In the genomic region with DNA sequence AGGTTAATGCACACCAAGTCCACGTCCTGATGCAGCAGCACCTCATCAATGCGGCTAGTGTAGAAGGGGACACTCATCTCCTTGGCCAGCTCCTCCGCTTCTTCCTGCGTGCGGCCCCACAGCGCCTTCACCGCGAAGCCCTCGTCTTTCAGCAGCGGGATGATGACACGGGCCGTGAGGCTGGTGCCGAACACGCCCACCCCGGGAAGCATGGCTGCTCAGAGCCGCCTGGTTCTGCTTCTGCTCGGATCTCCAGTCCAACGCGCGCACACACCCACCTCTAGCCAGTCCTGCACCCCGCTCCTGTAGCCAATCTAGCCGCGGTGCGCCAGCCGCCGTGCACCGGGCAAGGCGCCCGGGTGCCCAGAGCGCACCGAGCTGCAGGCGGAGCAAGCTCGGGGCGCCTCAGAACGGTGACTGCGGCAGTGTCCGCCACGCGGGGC, we compare ENCODE assay signal across 1 cellular context.
TF ChIP-seq lines count a peak whose summit lies in the region.

No MANE protein-coding gene starts in this region.

TF ChIP-seq in K562, 482 proteins besides CTCF, POLR2A, EP300 and RAD21 (continued from another document):
- TF ChIP-seq GTF2B (IDR thresholded peaks at IDR 0.05; ENCODE audit: extremely low read depth, insufficient read length) (no peak), PCBP2 (IDR thresholded peaks at IDR 0.05; ENCODE audit: low read depth, low read length, poor library complexity, severe bottlenecking) (no peak), ID3 (CRISPR knock-in tag; IDR thresholded peaks at IDR 0.05) (no peak), ID3 (tag; IDR thresholded peaks at IDR 0.05) (0 out of 2 replicates have a peak, but pooled peaks have one; percentile 42), NFIX (CRISPR knock-in tag; IDR thresholded peaks at IDR 0.05; ENCODE audit: low read depth) (no peak)
